In genomic region chr7:150778014-150778737, GRCh38 we compare ENCODE assay signal across 10 cellular contexts. TPM values are rescaled to one million over a fixed set of nuclear protein-coding genes. Genes with fewer than 3 reads are reported as not detected.
"Had no signal": no experiment of that assay in that cellular context is flagged by ENCODE, and none has a peak within 500 bp of the region (broad histone marks: within the 10 kb centered on the region; RNA-seq: fewer than 3 reads in every experiment).

No MANE protein-coding gene starts in this region.

- H3K27me3 ChIP-seq: breast epithelium, esophagus muscularis mucosa, vagina had no signal

- H3K36me3 ChIP-seq: breast epithelium, esophagus muscularis mucosa, neutrophil, tibial artery, vagina had no signal

- H3K9me3 ChIP-seq: neutrophil, vagina had no signal

- H3K4me3 ChIP-seq: breast epithelium, esophagus muscularis mucosa, lung, smooth muscle cell, tibial artery, vagina had no signal

- H3K4me1 ChIP-seq: breast epithelium, tibial artery had no signal

- H3K27ac ChIP-seq: breast epithelium, esophagus muscularis mucosa, neutrophil, tibial artery, vagina had no signal

RNA-seq across cellular contexts. Expression of gene TMEM176B, which starts 22.0 kb away (rescaled TPM):
- total RNA-seq: activated CD8-positive, alpha-beta T cell treated with anti-CD3 and anti-CD28 coated beads, Interleukin-2, amount 10 ng/mL, durations not matched to agents 7 days and 5 days had no signal

RNA-seq across cellular contexts. Expression of gene TMEM176A, which starts 22.4 kb away (rescaled TPM):
- total RNA-seq: activated CD8-positive, alpha-beta T cell treated with anti-CD3 and anti-CD28 coated beads, Interleukin-2, amount 10 ng/mL, durations not matched to agents 7 days and 5 days; chondrocyte; fibroblast of villous mesenchyme had no signal

RNA-seq across cellular contexts. Expression of gene GIMAP5, which starts 41.0 kb away (rescaled TPM):
- total RNA-seq: chondrocyte, fibroblast of villous mesenchyme, smooth muscle cell had no signal
- polyA plus RNA-seq: smooth muscle cell had no signal
